ENCODE assay signal across 3 cellular contexts in the genomic region with DNA sequence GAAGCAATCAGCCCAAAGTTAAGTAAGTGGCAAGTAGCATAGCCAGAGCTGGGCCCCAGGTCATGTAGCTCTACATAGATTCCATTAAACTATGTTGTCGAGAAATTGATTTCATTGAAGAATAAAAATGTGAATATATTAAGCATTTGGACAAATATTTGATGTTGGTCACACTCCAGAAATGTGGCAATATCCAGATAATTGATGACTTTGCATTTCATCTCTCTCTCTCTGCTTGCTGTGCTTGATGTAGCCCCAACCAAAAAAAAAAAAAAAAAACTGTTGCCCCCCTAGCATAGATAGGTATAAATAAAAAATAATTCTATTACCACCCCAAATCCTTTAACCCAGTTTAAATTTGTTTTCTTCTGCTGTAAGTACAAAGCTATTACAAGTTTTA.
TF ChIP-seq lines count a peak whose summit lies in the region.

No MANE protein-coding gene starts in this region.

TF ChIP-seq in A549, 52 proteins besides CTCF, POLR2A, EP300 and RAD21:
- TF ChIP-seq MAFK (IDR thresholded peaks at IDR 0.05; ENCODE audit: partially characterized antibody) = peak; percentile 7
- TF ChIP-seq ZNF302 (CRISPR knock-in tag; IDR thresholded peaks at IDR 0.05) = no peak
- no peak for TF ChIP-seq ESRRA (IDR thresholded peaks at IDR 0.05; ENCODE audit: borderline replicate concordance, low read length)
- no peak for TF ChIP-seq KDM5A (IDR thresholded peaks at IDR 0.05)
- no peak for TF ChIP-seq HEYL (CRISPR knock-in tag; IDR thresholded peaks at IDR 0.05)
- no peak for TF ChIP-seq MYC (IDR thresholded peaks at IDR 0.05; ENCODE audit: borderline replicate concordance, low read length)

TF ChIP-seq in IMR-90, 13 proteins besides CTCF, POLR2A, EP300 and RAD21:
- no peak for TF ChIP-seq BHLHE40 (IDR thresholded peaks at IDR 0.05; ENCODE audit: low read depth, low read length)
- TF ChIP-seq MAFK (IDR thresholded peaks at IDR 0.05; ENCODE audit: low read depth, low read length) = peak; percentile 69
TF ChIP-seq in IMR-90: peak in this region for 1.

TF ChIP-seq in H1, 55 proteins besides CTCF, POLR2A, EP300 and RAD21:
- TF ChIP-seq, protein P1, sequence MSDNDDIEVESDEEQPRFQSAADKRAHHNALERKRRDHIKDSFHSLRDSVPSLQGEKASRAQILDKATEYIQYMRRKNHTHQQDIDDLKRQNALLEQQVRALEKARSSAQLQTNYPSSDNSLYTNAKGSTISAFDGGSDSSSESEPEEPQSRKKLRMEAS (IDR thresholded peaks at IDR 0.05) = no peak
- peak; percentile 29; the same call in 1 of the 2 replicates for TF ChIP-seq MAFK (IDR thresholded peaks at IDR 0.05; ENCODE audit: low read depth, low read length)
